Comparison of ENCODE assay signal across 11 cellular contexts in genomic region chr6:80215063-80215462, GRCh38.
DNase-seq lines count a peak whose midpoint lies in the region; FAIRE-seq and TF ChIP-seq lines count a peak whose summit lies in the region.
"Had no signal": no experiment of that assay in that cellular context is flagged by ENCODE, and none has a peak within 500 bp of the region (broad histone marks: within the 10 kb centered on the region; RNA-seq: fewer than 3 reads in every experiment).

No MANE protein-coding gene starts in this region.

- H3K36me3 ChIP-seq in GM23248 (ENCODE audit: low read depth) = no peaks in the 10 kb centered on the region
- peaks cover 4% of the 10 kb centered on the region for H3K36me3 ChIP-seq in SJCRH30
- H3K36me3 ChIP-seq: BLaER1 treated with 17β-estradiol and CSF1 and Interleukin-3, amounts not matched to agents 10 nM and 100 nM had no signal

- peaks cover 10% of the 10 kb centered on the region for H3F3A ChIP-seq in GM23248 (ENCODE audit: insufficient read depth)

- no peak overlapping the region for H3K4me2 ChIP-seq in GM23248 (ENCODE audit: unreplicated experiment)
- H3K4me2 ChIP-seq: BLaER1 treated with 17β-estradiol and CSF1 and Interleukin-3, amounts not matched to agents 10 nM and 100 nM had no signal

- peak overlapping the region; percentile 10; the same call in 1 of the 2 replicates for H3K27ac ChIP-seq in GM23248
- H3K27ac ChIP-seq in SJCRH30 = no peak overlapping the region
- H3K27ac ChIP-seq: BLaER1 treated with 17β-estradiol and CSF1 and Interleukin-3, amounts not matched to agents 10 nM and 100 nM had no signal

- peaks cover 37% of the 10 kb centered on the region for H3K4me1 ChIP-seq in GM23248 (ENCODE audit: insufficient read depth)
- H3K4me1 ChIP-seq in SJCRH30 = peaks cover 8% of the 10 kb centered on the region; the same call in 1 of the 2 replicates
- H3K4me1 ChIP-seq: BLaER1 treated with 17β-estradiol and CSF1 and Interleukin-3, amounts not matched to agents 10 nM and 100 nM had no signal

- H2AFZ ChIP-seq in GM23248 = 0 out of 2 replicates have a peak overlapping the region, but pooled peaks have one; percentile 28

- in situ Hi-C loops in GM23248 (cut with MboI) = loop anchor here (25.0 kb wide), 2 partner anchors 1247 to 1522 kb away; no protein-coding TSS in a partner anchor

- H3K27me3 ChIP-seq in GM23248 (replicated peaks; ENCODE audit: insufficient read depth) (no peaks in the 10 kb centered on the region), SJCRH30 (no peaks in the 10 kb centered on the region)
- H3K27me3 ChIP-seq: BLaER1 treated with 17β-estradiol and CSF1 and Interleukin-3, amounts not matched to agents 10 nM and 100 nM had no signal

- no peak for TF ChIP-seq POLR2A in H54 (IDR thresholded peaks at IDR 0.05; ENCODE audit: low read depth, low read length)

- WGBS in GM23248 (ENCODE audit: low coverage in 1 of 2, low lambda C conversion rate in 2 of 2, missing lambda C conversion rate in 2 of 2), 2 experiments = 38 to 50% methylated on average over 1 of the region's 1 CpG

- H3K9me2 ChIP-seq in GM23248 (ENCODE audit: insufficient read depth) = no peaks in the 10 kb centered on the region

- no peak overlapping the region for H3K4me3 ChIP-seq in GM23248
- no peak overlapping the region for H3K4me3 ChIP-seq in SJCRH30
- H3K4me3 ChIP-seq: BLaER1 treated with 17β-estradiol and CSF1 and Interleukin-3, amounts not matched to agents 10 nM and 100 nM had no signal

- H4K20me1 ChIP-seq in GM23248 (ENCODE audit: insufficient read depth) = no peaks in the 10 kb centered on the region
- H4K20me1 ChIP-seq: BLaER1 treated with 17β-estradiol and CSF1 and Interleukin-3, amounts not matched to agents 10 nM and 100 nM had no signal

- no peak for DNase-seq in GM23248
- no peak for DNase-seq in H54 (ENCODE audit: insufficient read length, low spot score)
- DNase-seq in dermis blood vessel endothelial cell = peak; percentile 27
- peak; percentile 16 to 81 for DNase-seq in lung microvascular endothelial cell (ENCODE audit: low read depth in 2 of 2)
- DNase-seq in SJCRH30 = no peak
- no peak for DNase-seq in stimulated activated CD4-positive, alpha-beta T cell treated with anti-CD3 and anti-CD28 coated beads, Interleukin-2, amount 100 ng/mL, for 24 hours
- DNase-seq in NCI-H146 treated with DMSO at 0.1 percent for 48 hours (lab: John Stamatoyannopoulos, UW; ENCODE audit: unreplicated experiment) = no peak
- DNase-seq: GOT3, H9 had no signal

- no peak overlapping the region for H3K9ac ChIP-seq in GM23248
- H3K9ac ChIP-seq: BLaER1 treated with 17β-estradiol and CSF1 and Interleukin-3, amounts not matched to agents 10 nM and 100 nM had no signal

- H3K79me2 ChIP-seq in GM23248 (ENCODE audit: insufficient read depth) = no peaks in the 10 kb centered on the region

- peak; percentile 58 for FAIRE-seq in H54 (lab: Jason Lieb, UNC)
- FAIRE-seq: GM19239 had no signal

- no peaks in the 10 kb centered on the region for H3K9me3 ChIP-seq in GM23248 (ENCODE audit: low read depth)
- no peaks in the 10 kb centered on the region for H3K9me3 ChIP-seq in SJCRH30 (replicated peaks)
- H3K9me3 ChIP-seq: BLaER1 treated with 17β-estradiol and CSF1 and Interleukin-3, amounts not matched to agents 10 nM and 100 nM had no signal

Comparison
In these comparisons a context has a peak if more than half of its experiments do, and no peak if none do; other contexts are left out.
1. DNase-seq: peak in dermis blood vessel endothelial cell (single experiment) and lung microvascular endothelial cell (2 of 2); none in GM23248 (single experiment), H54 (single experiment), SJCRH30 (0 of 2), stimulated activated CD4-positive, alpha-beta T cell treated with anti-CD3 and anti-CD28 coated beads, Interleukin-2, amount 100 ng/mL, for 24 hours (0 of 2) and NCI-H146 treated with DMSO at 0.1 percent for 48 hours (single experiment).